14 cellular contexts compared by ENCODE assay signal in genomic region chr2:240797500-240797895, GRCh38. TPM values are rescaled to one million over a fixed set of nuclear protein-coding genes. Genes with fewer than 3 reads are reported as not detected.
DNase-seq lines count a peak whose midpoint lies in the region; ATAC-seq and TF ChIP-seq lines count a peak whose summit lies in the region.
"Had no signal": no experiment of that assay in that cellular context is flagged by ENCODE, and none has a peak within 500 bp of the region (broad histone marks: within the 10 kb centered on the region; RNA-seq: fewer than 3 reads in every experiment).

No MANE protein-coding gene starts in this region.

- DNase-seq in activated CD8-positive, alpha-beta memory T cell treated with anti-CD3 and anti-CD28 coated beads, Interleukin-2, amount 50 U/mL, for 4 hours: peak; percentile 4
- no peak for DNase-seq in activated CD8-positive, alpha-beta memory T cell treated with anti-CD3 and anti-CD28 coated beads, Interleukin-2, amount 50 U/mL, for 48 hours
- peak in 3 of 5 donors; percentile 6 to 22 (median 8) for DNase-seq in ovary
- no peak for DNase-seq in mesenchymal stem cell
- DNase-seq in SJCRH30: no peak
- DNase-seq: MV-4-11, NCI-H1436, NCI-H2029 treated with DMSO at 0.1 percent for 48 hours, NCI-H82 had no signal

- H3K9me2 ChIP-seq in Loucy (replicated peaks; ENCODE audit: low read depth, low read length): no peaks in the 10 kb centered on the region

- H3K14ac ChIP-seq in mesenchymal stem cell (ENCODE audit: low read length in 2 of 2): no peak overlapping the region

- no peak overlapping the region for H3K4me3 ChIP-seq in Loucy (ENCODE audit: low read length, poor library complexity, severe bottlenecking)
- H3K4me3 ChIP-seq in ovary: no peak overlapping the region
- no peak overlapping the region for H3K4me3 ChIP-seq in mesenchymal stem cell (ENCODE audit: insufficient read depth in 1 of 2, low read depth in 1 of 2, low read length in 2 of 2)
- no peak overlapping the region for H3K4me3 ChIP-seq in SJCRH30
- H3K4me3 ChIP-seq: GM12878 had no signal

- no peaks in the 10 kb centered on the region for H3K27me3 ChIP-seq in Loucy (ENCODE audit: insufficient read depth, low read length, poor library complexity, severe bottlenecking)
- H3K27me3 ChIP-seq in layer of hippocampus (ENCODE audit: control insufficient read depth, insufficient read depth, low read length): no peaks in the 10 kb centered on the region
- no peaks in the 10 kb centered on the region for H3K27me3 ChIP-seq in ovary
- peaks cover 41 to 99% of the 10 kb centered on the region in 2 experiments for H3K27me3 ChIP-seq in mesenchymal stem cell (ENCODE audit: control insufficient read depth in 1 of 2, insufficient read depth in 1 of 2, low read length in 2 of 2)
- H3K27me3 ChIP-seq in SJCRH30: no peaks in the 10 kb centered on the region

- H2BK12ac ChIP-seq in mesenchymal stem cell (ENCODE audit: low read length in 2 of 2): no peak overlapping the region

- H3K79me2 ChIP-seq in Loucy (ENCODE audit: insufficient read depth, low read length): no peaks in the 10 kb centered on the region

- H2AFZ ChIP-seq in Loucy (ENCODE audit: low read length): no peak overlapping the region; the same call in 1 of the 2 replicates
- no peak overlapping the region for H2AFZ ChIP-seq in mesenchymal stem cell (ENCODE audit: low read depth, low read length)

- H3K4ac ChIP-seq in mesenchymal stem cell (ENCODE audit: low read depth in 1 of 2, low read length in 2 of 2): no peak overlapping the region

- no peak for ATAC-seq in GM19455 (IDR thresholded peaks at IDR 0.05; ENCODE audit: unreplicated experiment)
- ATAC-seq: GM12878 had no signal

- peak overlapping the region; percentile 30 for H3K27ac ChIP-seq in layer of hippocampus (ENCODE audit: low read depth, low read length)
- no peak overlapping the region for H3K27ac ChIP-seq in ovary
- no peak overlapping the region for H3K27ac ChIP-seq in mesenchymal stem cell (ENCODE audit: low read length, poor library complexity, severe bottlenecking)
- H3K27ac ChIP-seq in SJCRH30: no peak overlapping the region

- no peak overlapping the region for H4K8ac ChIP-seq in mesenchymal stem cell (ENCODE audit: low read length)

- no peak overlapping the region for H4K91ac ChIP-seq in mesenchymal stem cell (ENCODE audit: low read length)

- WGBS in ovary, 3 donors: 93 to 95% (median 95%) methylated on average over 13 to 14 of the region's 14 CpGs
- WGBS in mesenchymal stem cell: 93% methylated on average over 10 of the region's 14 CpGs

- no peak overlapping the region for H3K18ac ChIP-seq in mesenchymal stem cell (ENCODE audit: low read depth in 1 of 2, low read length in 2 of 2)

- no peak overlapping the region for H2BK15ac ChIP-seq in mesenchymal stem cell (ENCODE audit: low read depth, poor library complexity, severe bottlenecking)

- H3F3A ChIP-seq in Loucy (ENCODE audit: low read depth): no peaks in the 10 kb centered on the region

- no peak overlapping the region for H2BK5ac ChIP-seq in mesenchymal stem cell (ENCODE audit: low read depth, low read length, poor library complexity, severe bottlenecking)

- H3K79me1 ChIP-seq in mesenchymal stem cell (replicated peaks; ENCODE audit: low read length, poor library complexity, severe bottlenecking): no peaks in the 10 kb centered on the region

- no peak for TF ChIP-seq CTCF in Loucy (conservative IDR thresholded peaks at IDR 0.05; ENCODE audit: low read length)
- TF ChIP-seq CTCF in ovary (IDR thresholded peaks at IDR 0.05): no peak

- peaks cover 9% of the 10 kb centered on the region for H3K4me1 ChIP-seq in Loucy (ENCODE audit: insufficient read depth, low read length, poor library complexity, severe bottlenecking)
- H3K4me1 ChIP-seq in ovary (ENCODE audit: insufficient read depth): peaks cover 8% of the 10 kb centered on the region
- peaks cover under 1% of the 10 kb centered on the region for H3K4me1 ChIP-seq in mesenchymal stem cell (ENCODE audit: control insufficient read depth, insufficient read depth, low read depth, low read length)
- peaks cover 13% of the 10 kb centered on the region; the same call in 1 of the 2 replicates for H3K4me1 ChIP-seq in SJCRH30
- H3K4me1 ChIP-seq: Caco-2 had no signal

- no peak overlapping the region for H2AK5ac ChIP-seq in mesenchymal stem cell (ENCODE audit: low read length, severe bottlenecking)

- intact Hi-C loops in ovary (cut with DNase I): no loop called here

- no peak overlapping the region for H2BK120ac ChIP-seq in mesenchymal stem cell (ENCODE audit: low read depth, low read length)

- peak overlapping the region; percentile 55 for H3K4me2 ChIP-seq in Loucy (ENCODE audit: low read depth, low read length, poor library complexity, severe bottlenecking)
- no peak overlapping the region for H3K4me2 ChIP-seq in mesenchymal stem cell (ENCODE audit: low read length, poor library complexity, severe bottlenecking)

- no peaks in the 10 kb centered on the region for H3K9me3 ChIP-seq in Loucy (ENCODE audit: insufficient read depth, low read depth, low read length)
- no peaks in the 10 kb centered on the region for H3K9me3 ChIP-seq in ovary
- peaks cover 11% of the 10 kb centered on the region for H3K9me3 ChIP-seq in mesenchymal stem cell (ENCODE audit: control insufficient read depth, low read length)
- peaks cover 6% of the 10 kb centered on the region; the same call in 1 of the 2 replicates for H3K9me3 ChIP-seq in SJCRH30 (replicated peaks)
- H3K9me3 ChIP-seq: Caco-2 had no signal

- no peak overlapping the region for H3K23ac ChIP-seq in mesenchymal stem cell (ENCODE audit: low read length in 2 of 2)

- no peak overlapping the region for H3K9ac ChIP-seq in Loucy (ENCODE audit: low read depth, low read length, poor library complexity, severe bottlenecking)
- no peak overlapping the region for H3K9ac ChIP-seq in mesenchymal stem cell (ENCODE audit: low read length)

- no peak for TF ChIP-seq POLR2A in ovary (IDR thresholded peaks at IDR 0.05)

- no peak for TF ChIP-seq EP300 in ovary (IDR thresholded peaks at IDR 0.05)

- no peaks in the 10 kb centered on the region for H4K20me1 ChIP-seq in Loucy (ENCODE audit: insufficient read depth, low read length, poor library complexity, severe bottlenecking)

- no peaks in the 10 kb centered on the region for H3K36me3 ChIP-seq in Loucy (ENCODE audit: insufficient read depth, low read length)
- no peaks in the 10 kb centered on the region for H3K36me3 ChIP-seq in ovary
- H3K36me3 ChIP-seq in mesenchymal stem cell (ENCODE audit: control insufficient read depth in 1 of 2, insufficient read depth in 2 of 2, low read depth in 1 of 2, low read length in 2 of 2): no peaks in the 10 kb centered on the region
- H3K36me3 ChIP-seq in SJCRH30: no peaks in the 10 kb centered on the region

RNA-seq across cellular contexts. Expression of gene KIF1A, which starts 22.5 kb away (rescaled TPM):
- 1 to 10 TPM in 6 of 7 donors, under 1 TPM in 1; 0.48 to 4.4 (median 1.7) TPM for total RNA-seq in ovary
- under 1 TPM; 0.85 to 0.93 TPM for polyA plus RNA-seq in ovary
- 0.07 TPM for polyA plus RNA-seq in mesenchymal stem cell (2013, experiment 1 of 2)
- 0.01 TPM for polyA plus RNA-seq in mesenchymal stem cell (2013, experiment 2 of 2)
- 3.7 and 4.0 TPM in 2 replicates for total RNA-seq in SJCRH30 (2014; rRNA removed; shearing (Covaris generic))

Comparison
In these comparisons a context has a peak if more than half of its experiments do, and no peak if none do; other contexts are left out.
1. DNase-seq: peak in activated CD8-positive, alpha-beta memory T cell treated with anti-CD3 and anti-CD28 coated beads, Interleukin-2, amount 50 U/mL, for 4 hours (single experiment) and ovary (3 of 5); none in activated CD8-positive, alpha-beta memory T cell treated with anti-CD3 and anti-CD28 coated beads, Interleukin-2, amount 50 U/mL, for 48 hours (single experiment), mesenchymal stem cell (single experiment) and SJCRH30 (0 of 2).